Comparison of ENCODE assay signal across 32 cellular contexts in genomic region chr17:79781691-79782575, GRCh38. TPM values are rescaled to one million over a fixed set of nuclear protein-coding genes. Genes with fewer than 3 reads are reported as not detected.
DNase-seq lines count a peak whose midpoint lies in the region; ATAC-seq and TF ChIP-seq lines count a peak whose summit lies in the region.
"Had no signal": no experiment of that assay in that cellular context is flagged by ENCODE, and none has a peak within 500 bp of the region (broad histone marks: within the 10 kb centered on the region; RNA-seq: fewer than 3 reads in every experiment).

No MANE protein-coding gene starts in this region.

- intact Hi-C loops in activated CD8-positive, alpha-beta T cell treated with anti-CD3 and anti-CD28 coated beads for 36 hours (cut with micrococcal nuclease), result no loop called here
- intact Hi-C loops in aorta (cut with DNase I) (no loop called here), mammary epithelial cell (cut with micrococcal nuclease) (no loop called here)

- in situ Hi-C loops in mammary epithelial cell (cut with MboI; ENCODE audit: low sequenced_read_pairs in 2 of 2), result no loop called here

- no peaks in the 10 kb centered on the region for H3K9me3 Mint-ChIP-seq in activated CD8-positive, alpha-beta T cell treated with anti-CD3 and anti-CD28 coated beads, Interleukin-2, amount 10 ng/mL, durations not matched to agents 7 days and 5 days (ENCODE audit: insufficient read depth)
- no peaks in the 10 kb centered on the region for H3K9me3 Mint-ChIP-seq in activated CD8-positive, alpha-beta T cell treated with anti-CD3 and anti-CD28 coated beads for 36 hours
- H3K9me3 Mint-ChIP-seq: activated CD4-positive, alpha-beta T cell treated with anti-CD3 and anti-CD28 coated beads, Interleukin-2, amount 10 ng/mL, durations not matched to agents 24 days and 14 days; T-cell had no signal

- peak overlapping the region; percentile 70 for H3K27ac Mint-ChIP-seq in activated CD8-positive, alpha-beta T cell treated with anti-CD3 and anti-CD28 coated beads, Interleukin-2, amount 10 ng/mL, durations not matched to agents 7 days and 5 days
- no peak overlapping the region for H3K27ac Mint-ChIP-seq in activated CD8-positive, alpha-beta T cell treated with anti-CD3 and anti-CD28 coated beads for 36 hours
- H3K27ac Mint-ChIP-seq: activated CD4-positive, alpha-beta T cell treated with anti-CD3 and anti-CD28 coated beads, Interleukin-2, amount 10 ng/mL, durations not matched to agents 24 days and 14 days; activated naive CD8-positive, alpha-beta T cell; progenitor cell of endocrine pancreas had no signal

- peaks cover 31% of the 10 kb centered on the region for H3K36me3 Mint-ChIP-seq in activated CD8-positive, alpha-beta T cell treated with anti-CD3 and anti-CD28 coated beads, Interleukin-2, amount 10 ng/mL, durations not matched to agents 7 days and 5 days (ENCODE audit: low read depth)
- H3K36me3 Mint-ChIP-seq in activated CD8-positive, alpha-beta T cell treated with anti-CD3 and anti-CD28 coated beads for 36 hours (ENCODE audit: low read depth), result peaks cover 8% of the 10 kb centered on the region
- H3K36me3 Mint-ChIP-seq: activated naive CD8-positive, alpha-beta T cell; T-cell had no signal

- H3K4me1 Mint-ChIP-seq in activated CD8-positive, alpha-beta T cell treated with anti-CD3 and anti-CD28 coated beads, Interleukin-2, amount 10 ng/mL, durations not matched to agents 7 days and 5 days (ENCODE audit: low read depth), result peaks cover 49% of the 10 kb centered on the region
- H3K4me1 Mint-ChIP-seq in activated CD8-positive, alpha-beta T cell treated with anti-CD3 and anti-CD28 coated beads for 36 hours (ENCODE audit: low read depth), result peaks cover 34% of the 10 kb centered on the region

- DNase-seq in activated CD8-positive, alpha-beta T cell treated with anti-CD3 and anti-CD28 coated beads, Interleukin-2, amount 10 ng/mL, durations not matched to agents 7 days and 5 days, result no peak
- DNase-seq in activated CD8-positive, alpha-beta T cell treated with anti-CD3 and anti-CD28 coated beads for 36 hours, result no peak
- DNase-seq in NT2/D1 (ENCODE audit: low read depth, low spot score) (no peak), aorta (peak; percentile 41 to 61), mammary epithelial cell (no peak)
- no peak for DNase-seq in activated effector memory CD4-positive, alpha-beta T cell treated with anti-CD3 and anti-CD28 coated beads, Interleukin-2, amount 50 U/mL, for 16 hours
- DNase-seq: activated CD4-positive, alpha-beta T cell treated with anti-CD3 and anti-CD28 coated beads, Interleukin-2, amount 10 ng/mL, durations not matched to agents 24 days and 14 days; activated effector memory CD4-positive, alpha-beta T cell treated with Interleukin-2 at 50 U/mL for 16 hours; activated T-cell treated with anti-CD3 and anti-CD28 coated beads, Interleukin-2, amount 50 U/mL, for 1 hour; Calu3; effector CD8-positive, alpha-beta T cell; hypothalamus; mesendoderm; NCI-H748 treated with DMSO at 0.1 percent for 48 hours; stimulated activated CD4-positive, alpha-beta T cell treated with anti-CD3 and anti-CD28 coated beads, Interleukin-4, amount 100 ng/mL, for 1 hour; T-cell had no signal

- H3K4me1 ChIP-seq in NT2/D1 (ENCODE audit: insufficient read depth, insufficient read length) (peaks cover 29% of the 10 kb centered on the region), aorta (ENCODE audit: control insufficient read depth in 1 of 2, insufficient read depth in 2 of 2, low read length in 2 of 2) (no peaks in the 10 kb centered on the region), mammary epithelial cell (ENCODE audit: insufficient read depth, low read length) (peaks cover 11% of the 10 kb centered on the region)

- H3K79me2 ChIP-seq in mammary epithelial cell (ENCODE audit: insufficient read depth, low read length), result no peaks in the 10 kb centered on the region

- peaks cover 73% of the 10 kb centered on the region for H3K36me3 ChIP-seq in NT2/D1 (ENCODE audit: insufficient read depth, insufficient read length, low read length)
- no peaks in the 10 kb centered on the region for H3K36me3 ChIP-seq in aorta (ENCODE audit: control insufficient read depth in 1 of 2, insufficient read depth in 2 of 2, low read length in 1 of 2)
- no peaks in the 10 kb centered on the region for H3K36me3 ChIP-seq in mammary epithelial cell (ENCODE audit: insufficient read depth, low read length)
- H3K36me3 ChIP-seq: neutrophil had no signal

- no TSS peak for BruUV-seq in mammary epithelial cell (replicated peaks; lab: Mats Ljungman, UMichigan)

- peak overlapping the region; percentile 56 for H3K4me3 Mint-ChIP-seq in activated CD8-positive, alpha-beta T cell treated with anti-CD3 and anti-CD28 coated beads, Interleukin-2, amount 10 ng/mL, durations not matched to agents 7 days and 5 days
- no peak overlapping the region for H3K4me3 Mint-ChIP-seq in activated CD8-positive, alpha-beta T cell treated with anti-CD3 and anti-CD28 coated beads for 36 hours
- H3K4me3 Mint-ChIP-seq: activated CD4-positive, alpha-beta T cell treated with anti-CD3 and anti-CD28 coated beads, Interleukin-2, amount 10 ng/mL, durations not matched to agents 24 days and 14 days; activated naive CD8-positive, alpha-beta T cell had no signal

- dilution Hi-C loops in mammary epithelial cell (cut with HindIII; ENCODE audit: low sequenced_read_pairs), result no loop called here

- H3K27ac ChIP-seq in aorta (ENCODE audit: low read depth in 1 of 2, low read length in 2 of 2) (no peak overlapping the region), mammary epithelial cell (ENCODE audit: insufficient read depth, low read depth, low read length) (no peak overlapping the region)
- H3K27ac ChIP-seq: 22Rv1, coronary artery, neutrophil, SJSA1, tibial nerve had no signal

- no peak overlapping the region for H3K4me2 ChIP-seq in mammary epithelial cell (ENCODE audit: insufficient read depth, low read depth, low read length)

- no peak overlapping the region for H2AFZ ChIP-seq in mammary epithelial cell (ENCODE audit: low read depth, low read length)

- no peak for ATAC-seq in activated CD8-positive, alpha-beta T cell treated with anti-CD3 and anti-CD28 coated beads, Interleukin-2, amount 10 ng/mL, durations not matched to agents 7 days and 5 days
- ATAC-seq in activated CD8-positive, alpha-beta T cell treated with anti-CD3 and anti-CD28 coated beads for 36 hours, result no peak
- no peak for ATAC-seq in aorta (ENCODE audit: low FRiP score)
- no peak for ATAC-seq in GM21576 (IDR thresholded peaks at IDR 0.05; ENCODE audit: unreplicated experiment)
- ATAC-seq: left lobe of liver, sciatic nerve, T-cell had no signal

- CTCF ChIA-PET in activated CD8-positive, alpha-beta T cell treated with anti-CD3 and anti-CD28 coated beads, Interleukin-2, amount 10 ng/mL, durations not matched to agents 7 days and 5 days (lab: Charles Lee), result interaction anchor here (0.8 to 1.4 kb wide), 4 partner anchors 29 to 188 kb away, joined by 3 to 8 read pairs (median 4); partner anchors contain the start of gene CBX4
- CTCF ChIA-PET in activated CD8-positive, alpha-beta T cell treated with anti-CD3 and anti-CD28 coated beads for 36 hours (lab: Charles Lee), result interaction anchor here (1.5 to 2.7 kb wide), 2 partner anchors 7 to 53 kb away, joined by 3 to 9 read pairs; no protein-coding TSS in a partner anchor
- CTCF ChIA-PET in mammary epithelial cell (lab: Charles Lee; ENCODE audit: low non-redundant PET), result no interaction called here

- no peak for TF ChIP-seq CTCF in activated CD8-positive, alpha-beta T cell treated with anti-CD3 and anti-CD28 coated beads for 36 hours (IDR thresholded peaks at IDR 0.05)
- TF ChIP-seq CTCF in mammary epithelial cell (conservative IDR thresholded peaks at IDR 0.05 in 1 of 2, IDR thresholded peaks at IDR 0.05 in 1 of 2; ENCODE audit: extremely low read depth in 1 of 2, insufficient read depth in 1 of 2, low read depth in 1 of 2, low read length in 2 of 2), result no peak

- H3K9me3 ChIP-seq in NT2/D1 (ENCODE audit: insufficient read depth, low read length), result no peaks in the 10 kb centered on the region
- H3K9me3 ChIP-seq in aorta (ENCODE audit: control insufficient read depth, low read length), result no peaks in the 10 kb centered on the region
- no peaks in the 10 kb centered on the region for H3K9me3 ChIP-seq in mammary epithelial cell (replicated peaks; ENCODE audit: insufficient read depth, low read length)
- H3K9me3 ChIP-seq: neutrophil, SJSA1, tibial nerve had no signal

- WGBS in aorta, 2 donors, result 91 to 92% methylated on average over 28 of the region's 28 CpGs
- WGBS in mammary epithelial cell (ENCODE audit: low coverage, missing lambda C conversion rate), result 91% methylated on average over 18 of the region's 28 CpGs

- peak overlapping the region; percentile 39 for H3K9ac ChIP-seq in NT2/D1 (ENCODE audit: insufficient read length, low read depth)
- H3K9ac ChIP-seq in mammary epithelial cell (ENCODE audit: insufficient read depth, low read length), result no peak overlapping the region

- POLR2A ChIA-PET in activated CD8-positive, alpha-beta T cell treated with anti-CD3 and anti-CD28 coated beads, Interleukin-2, amount 10 ng/mL, durations not matched to agents 7 days and 5 days (lab: Charles Lee), result interaction anchor here (1.3 to 1.4 kb wide), 2 partner anchors 15 to 54 kb away, joined by 3 to 6 read pairs; partner anchors contain the start of gene CBX8
- POLR2A ChIA-PET in activated CD8-positive, alpha-beta T cell treated with anti-CD3 and anti-CD28 coated beads for 36 hours (lab: Charles Lee), result interaction anchor here (0.8 to 1.0 kb wide), 2 partner anchors 19 to 26 kb away, joined by 3 read pairs; no protein-coding TSS in a partner anchor

- H3K4me3 ChIP-seq in NT2/D1 (ENCODE audit: insufficient read length, low read depth) (no peak overlapping the region), iPS-11a (ENCODE audit: low read depth, low read length) (peak overlapping the region; percentile 2), aorta (ENCODE audit: low read length in 2 of 2) (no peak overlapping the region), mammary epithelial cell (replicated peaks in 1 of 3; ENCODE audit: insufficient read depth in 1 of 3, low read depth in 2 of 3, low read length in 3 of 3) (no peak overlapping the region)
- H3K4me3 ChIP-seq: coronary artery, SJSA1, tibial nerve had no signal

- no peaks in the 10 kb centered on the region for H3K27me3 ChIP-seq in NT2/D1 (ENCODE audit: insufficient read depth, insufficient read length)
- peaks cover 0 to 2% of the 10 kb centered on the region in 2 donors for H3K27me3 ChIP-seq in aorta (ENCODE audit: control insufficient read depth in 1 of 2, insufficient read depth in 2 of 2, low read length in 1 of 2)
- H3K27me3 ChIP-seq in mammary epithelial cell (ENCODE audit: insufficient read depth, low read length), result no peaks in the 10 kb centered on the region

- H3K27me3 Mint-ChIP-seq in activated CD8-positive, alpha-beta T cell treated with anti-CD3 and anti-CD28 coated beads, Interleukin-2, amount 10 ng/mL, durations not matched to agents 7 days and 5 days (ENCODE audit: low read depth), result peaks cover 12% of the 10 kb centered on the region
- peaks cover 33% of the 10 kb centered on the region for H3K27me3 Mint-ChIP-seq in activated CD8-positive, alpha-beta T cell treated with anti-CD3 and anti-CD28 coated beads for 36 hours
- H3K27me3 Mint-ChIP-seq: progenitor cell of endocrine pancreas had no signal

- no peaks in the 10 kb centered on the region for H4K20me1 ChIP-seq in mammary epithelial cell (ENCODE audit: insufficient read depth, low read length)

RNA-seq across cellular contexts. Expression of gene CBX2, which starts 4.0 kb away (rescaled TPM):
- 10 to 100 TPM; 16.2 to 16.5 TPM for total RNA-seq in activated CD8-positive, alpha-beta T cell treated with anti-CD3 and anti-CD28 coated beads, Interleukin-2, amount 10 ng/mL, durations not matched to agents 7 days and 5 days
- total RNA-seq in activated CD8-positive, alpha-beta T cell treated with anti-CD3 and anti-CD28 coated beads for 36 hours, result 1 to 10 TPM; 8.0 to 9.7 TPM
- total RNA-seq in aorta, result 1 to 10 TPM; 1.2 to 4.5 TPM
- not detected for polyA plus RNA-seq in aorta
- 1 to 10 TPM in 1 of 2 donors, under 1 TPM in 1; 0.67 to 3.8 TPM for total RNA-seq in mammary epithelial cell
- polyA plus RNA-seq in mammary epithelial cell, result 3.6 TPM
- polyA minus RNA-seq in mammary epithelial cell, result 1.4 TPM

RNA-seq across cellular contexts. Expression of gene CBX8, which starts 14.9 kb away (rescaled TPM):
- 1 to 10 TPM; 8.6 to 9.4 TPM for total RNA-seq in activated CD8-positive, alpha-beta T cell treated with anti-CD3 and anti-CD28 coated beads, Interleukin-2, amount 10 ng/mL, durations not matched to agents 7 days and 5 days
- total RNA-seq in activated CD8-positive, alpha-beta T cell treated with anti-CD3 and anti-CD28 coated beads for 36 hours, result 1 to 10 TPM; 7.0 to 9.4 TPM
- total RNA-seq in aorta (1 to 10 TPM; 5.3 to 6.2 TPM), mammary epithelial cell (1 to 10 TPM; 4.5 to 5.4 TPM)
- polyA plus RNA-seq in aorta (1 to 10 TPM; 1.4 to 2.4 TPM), mammary epithelial cell (0.34 TPM)
- not detected for polyA minus RNA-seq in mammary epithelial cell

RNA-seq across cellular contexts. Expression of gene ENPP7, which starts 51.2 kb away (rescaled TPM):
- total RNA-seq in activated CD8-positive, alpha-beta T cell treated with anti-CD3 and anti-CD28 coated beads, Interleukin-2, amount 10 ng/mL, durations not matched to agents 7 days and 5 days, result under 1 TPM in 1 of 2 experiments, not detected in 1; 0.13 TPM
- total RNA-seq in activated CD8-positive, alpha-beta T cell treated with anti-CD3 and anti-CD28 coated beads for 36 hours, result under 1 TPM in 1 of 2 experiments, not detected in 1; 0.16 TPM
- not detected for total RNA-seq in aorta
- 10 to 100 TPM in 1 of 2 donors, not detected in 1; 10.9 TPM for polyA plus RNA-seq in aorta
- total RNA-seq in mammary epithelial cell, result not detected
- polyA plus RNA-seq in mammary epithelial cell, result not detected
- not detected for polyA minus RNA-seq in mammary epithelial cell
- total RNA-seq: activated CD4-positive, alpha-beta T cell treated with anti-CD3 and anti-CD28 coated beads, Interleukin-2, amount 10 ng/mL, durations not matched to agents 24 days and 14 days; Calu3; cardiac septum; Daoy; epithelial cell of proximal tubule; H4; LHCN-M2; progenitor cell of endocrine pancreas; sciatic nerve; SJSA1; tibial nerve had no signal

RNA-seq across cellular contexts. Expression of gene CBX4, which starts 57.3 kb away (rescaled TPM):
- 10 to 100 TPM; 50.3 to 57.2 TPM for total RNA-seq in activated CD8-positive, alpha-beta T cell treated with anti-CD3 and anti-CD28 coated beads, Interleukin-2, amount 10 ng/mL, durations not matched to agents 7 days and 5 days
- 10 to 100 TPM; 23.9 to 28.0 TPM for total RNA-seq in activated CD8-positive, alpha-beta T cell treated with anti-CD3 and anti-CD28 coated beads for 36 hours
- 10 to 100 TPM; 10.7 to 13.4 TPM for total RNA-seq in aorta
- polyA plus RNA-seq in aorta, result 1 to 10 TPM; 2.5 to 8.0 TPM
- total RNA-seq in mammary epithelial cell, result 10 to 100 TPM; 28.5 to 34.7 TPM
- 11.2 TPM for polyA plus RNA-seq in mammary epithelial cell
- polyA minus RNA-seq in mammary epithelial cell, result 2.2 TPM

Comparison
In these comparisons a context has a peak if more than half of its experiments do, and no peak if none do; other contexts are left out.
1. DNase-seq: peak in aorta (2 of 2); none in activated CD8-positive, alpha-beta T cell treated with anti-CD3 and anti-CD28 coated beads, Interleukin-2, amount 10 ng/mL, durations not matched to agents 7 days and 5 days (single experiment), activated CD8-positive, alpha-beta T cell treated with anti-CD3 and anti-CD28 coated beads for 36 hours (single experiment), NT2/D1 (single experiment), mammary epithelial cell (single experiment) and activated effector memory CD4-positive, alpha-beta T cell treated with anti-CD3 and anti-CD28 coated beads, Interleukin-2, amount 50 U/mL, for 16 hours (single experiment).